7 cellular contexts compared by ENCODE assay signal in the genomic region with DNA sequence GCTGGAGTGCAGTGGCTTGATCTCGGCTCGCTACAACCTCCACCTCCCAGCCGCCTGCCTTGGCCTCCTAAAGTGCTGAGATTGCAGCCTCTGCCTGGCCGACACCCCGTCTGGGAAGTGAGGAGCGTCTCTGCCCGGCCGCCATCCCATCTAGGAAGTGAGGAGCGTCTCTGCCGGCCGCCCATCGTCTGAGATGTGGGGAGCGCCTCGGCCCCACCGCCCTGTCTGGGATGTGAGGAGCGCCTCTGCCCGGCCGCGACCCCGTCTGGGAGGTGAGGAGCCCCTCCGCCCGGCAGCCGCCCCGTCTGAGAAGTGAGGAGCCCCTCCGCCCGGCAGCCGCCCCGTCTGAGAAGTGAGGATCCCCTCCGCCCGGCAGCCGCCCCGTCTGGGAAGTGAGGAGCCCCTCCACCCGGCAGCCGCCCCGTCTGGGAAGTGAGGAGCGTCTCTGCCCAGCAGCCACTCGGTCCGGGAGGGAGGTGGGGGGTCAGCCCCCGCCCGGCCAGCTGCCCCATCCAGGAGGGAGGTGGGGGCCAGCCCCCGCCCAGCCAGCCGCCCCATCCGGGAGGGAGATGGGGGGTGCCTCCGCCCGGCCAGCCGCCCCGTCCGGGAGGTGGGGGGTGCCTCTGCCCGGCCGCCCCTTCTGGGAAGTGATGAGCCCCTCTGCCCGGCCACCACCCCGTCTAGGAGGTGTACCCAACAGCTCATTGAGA. TPM values are rescaled to one million over a fixed set of nuclear protein-coding genes. Genes with fewer than 3 reads are reported as not detected.
"Had no signal": no experiment of that assay in that cellular context is flagged by ENCODE, and none has a peak within 500 bp of the region (broad histone marks: within the 10 kb centered on the region; RNA-seq: fewer than 3 reads in every experiment).

No MANE protein-coding gene starts in this region.

RNA-seq across cellular contexts. Expression of a gene that starts 45.1 kb away (rescaled TPM):
- total RNA-seq: osteoblast, prostate gland, pulmonary artery endothelial cell, right atrium auricular region, smooth muscle cell, suprapubic skin had no signal
- polyA plus RNA-seq: neural cell, smooth muscle cell had no signal

RNA-seq across cellular contexts. Expression of a gene that starts 57.2 kb away (rescaled TPM):
- total RNA-seq: smooth muscle cell had no signal
